Comparison of ENCODE assay signal across 24 cellular contexts in genomic region chr22:46727813-46728364, GRCh38. TPM values are rescaled to one million over a fixed set of nuclear protein-coding genes. Genes with fewer than 3 reads are reported as not detected.
DNase-seq lines count a peak whose midpoint lies in the region; ATAC-seq and TF ChIP-seq lines count a peak whose summit lies in the region.
"Had no signal": no experiment of that assay in that cellular context is flagged by ENCODE, and none has a peak within 500 bp of the region (broad histone marks: within the 10 kb centered on the region; RNA-seq: fewer than 3 reads in every experiment).

No MANE protein-coding gene starts in this region.

- TF ChIP-seq CTCF in right lobe of liver (IDR thresholded peaks at IDR 0.05) (no peak), MCF 10A (IDR thresholded peaks at IDR 0.05; ENCODE audit: unreplicated experiment) (no peak)

- CTCF ChIA-PET in MCF 10A (lab: Yijun Ruan, JAX): interaction anchor here (0.7 to 1.1 kb wide), 2 partner anchors 8 to 16 kb away, joined by 3 read pairs; no protein-coding TSS in a partner anchor

- H3K4me3 Mint-ChIP-seq in stimulated activated naive CD8-positive, alpha-beta T cell treated with anti-CD3 and anti-CD28 coated beads, Interleukin-15, Interleukin-2, amounts not matched to agents 100 ng/mL and 50 ng/mL, for 24 hours: no peak overlapping the region
- peak overlapping the region; percentile 32 for H3K4me3 Mint-ChIP-seq in activated T-helper 17 cell treated with anti-CD3 and anti-CD28 coated beads, Interleukin-2, amount 50 U/mL, for 72 hours
- H3K4me3 Mint-ChIP-seq in MCF 10A (ENCODE audit: unreplicated experiment): no peak overlapping the region
- H3K4me3 Mint-ChIP-seq in activated T-helper 1 cell treated with anti-CD3 and anti-CD28 coated beads, Interleukin-12 subunit alpha, Interleukin-12 subunit beta, Interleukin-2, Interleukin-4 antibody, amounts not matched to agents 30 ng/mL and 10 ng/mL and 1 ng/mL, durations not matched to agents 14 hours and 24 hours and 36 hours: no peak overlapping the region
- H3K4me3 Mint-ChIP-seq: GM23338, T-cell had no signal

- 31% methylated on average over 3 of the region's 19 CpGs for WGBS in right lobe of liver (ENCODE audit: insufficient coverage, low coverage, low lambda C conversion rate, missing lambda C conversion rate)

- TF ChIP-seq POLR2A in right lobe of liver (IDR thresholded peaks at IDR 0.05): peak; percentile 52

- H3K4me1 Mint-ChIP-seq in stimulated activated naive CD8-positive, alpha-beta T cell treated with anti-CD3 and anti-CD28 coated beads, Interleukin-15, Interleukin-2, amounts not matched to agents 100 ng/mL and 50 ng/mL, for 24 hours (ENCODE audit: low read depth): peaks cover 46% of the 10 kb centered on the region
- peaks cover 23% of the 10 kb centered on the region for H3K4me1 Mint-ChIP-seq in activated T-helper 17 cell treated with anti-CD3 and anti-CD28 coated beads, Interleukin-2, amount 50 U/mL, for 72 hours
- peaks cover 8% of the 10 kb centered on the region for H3K4me1 Mint-ChIP-seq in MCF 10A (ENCODE audit: insufficient read depth, unreplicated experiment)
- H3K4me1 Mint-ChIP-seq in activated T-helper 1 cell treated with anti-CD3 and anti-CD28 coated beads, Interleukin-12 subunit alpha, Interleukin-12 subunit beta, Interleukin-2, Interleukin-4 antibody, amounts not matched to agents 30 ng/mL and 10 ng/mL and 1 ng/mL, durations not matched to agents 14 hours and 24 hours and 36 hours (ENCODE audit: low read depth): peaks cover 12% of the 10 kb centered on the region

- H3K4me3 ChIP-seq in right lobe of liver: no peak overlapping the region
- H3K4me3 ChIP-seq: breast epithelium, GM23338, SJCRH30, skin epidermis, thoracic aorta had no signal

- intact Hi-C loops in right lobe of liver (cut with DNase I): no loop called here
- intact Hi-C loops in MCF 10A (cut with micrococcal nuclease): no loop called here
- intact Hi-C loops in activated T-helper 1 cell treated with anti-CD3 and anti-CD28 coated beads, Interleukin-12 subunit alpha, Interleukin-12 subunit beta, Interleukin-2, Interleukin-4 antibody, amounts not matched to agents 30 ng/mL and 10 ng/mL and 1 ng/mL, durations not matched to agents 14 hours and 24 hours and 36 hours (cut with micrococcal nuclease): no loop called here

- H3K36me3 Mint-ChIP-seq in stimulated activated naive CD8-positive, alpha-beta T cell treated with anti-CD3 and anti-CD28 coated beads, Interleukin-15, Interleukin-2, amounts not matched to agents 100 ng/mL and 50 ng/mL, for 24 hours (ENCODE audit: low read depth): peaks cover 28% of the 10 kb centered on the region
- peaks cover 100% of the 10 kb centered on the region for H3K36me3 Mint-ChIP-seq in activated T-helper 17 cell treated with anti-CD3 and anti-CD28 coated beads, Interleukin-2, amount 50 U/mL, for 72 hours (ENCODE audit: low read depth)
- H3K36me3 Mint-ChIP-seq in MCF 10A (ENCODE audit: insufficient read depth, unreplicated experiment): peaks cover 27% of the 10 kb centered on the region
- H3K36me3 Mint-ChIP-seq in activated T-helper 1 cell treated with anti-CD3 and anti-CD28 coated beads, Interleukin-12 subunit alpha, Interleukin-12 subunit beta, Interleukin-2, Interleukin-4 antibody, amounts not matched to agents 30 ng/mL and 10 ng/mL and 1 ng/mL, durations not matched to agents 14 hours and 24 hours and 36 hours (ENCODE audit: low read depth): peaks cover 19% of the 10 kb centered on the region

- H3K36me3 ChIP-seq in right lobe of liver: no peaks in the 10 kb centered on the region
- H3K36me3 ChIP-seq: breast epithelium had no signal

- no peak for DNase-seq in stimulated activated naive CD8-positive, alpha-beta T cell treated with anti-CD3 and anti-CD28 coated beads, Interleukin-15, Interleukin-2, amounts not matched to agents 100 U/mL and 50 U/mL, for 24 hours
- DNase-seq in right lobe of liver (peak in 1 of 3 donors; percentile 47), MCF 10A (ENCODE audit: unreplicated experiment) (no peak), iPS-NIHi11 (ENCODE audit: low spot score) (no peak)
- no peak for DNase-seq in activated T-helper 1 cell treated with anti-CD3 and anti-CD28 coated beads, Interleukin-12 subunit alpha, Interleukin-12 subunit beta, Interleukin-2, Interleukin-4 antibody, amounts not matched to agents 30 ng/mL and 10 ng/mL and 1 ng/mL, durations not matched to agents 14 hours and 24 hours and 36 hours (ENCODE audit: low spot score)
- DNase-seq: activated naive CD4-positive, alpha-beta T cell treated with Interleukin-2 at 50 U/mL for 16 hours; amniotic stem cell; GDM1; Karpas-422; kidney glomerular epithelial cell; NCI-H1694 treated with DMSO at 0.1 percent for 48 hours; NCI-H2171 treated with DMSO at 0.1 percent for 48 hours; NCI-H524; nucleus accumbens; SJCRH30; stimulated activated CD4-positive, alpha-beta T cell treated with anti-CD3 and anti-CD28 coated beads, Interleukin-2, amount 100 ng/mL, for 24 hours; T-cell had no signal

- no peaks in the 10 kb centered on the region for H3K9me3 Mint-ChIP-seq in stimulated activated naive CD8-positive, alpha-beta T cell treated with anti-CD3 and anti-CD28 coated beads, Interleukin-15, Interleukin-2, amounts not matched to agents 100 ng/mL and 50 ng/mL, for 24 hours
- H3K9me3 Mint-ChIP-seq in activated T-helper 17 cell treated with anti-CD3 and anti-CD28 coated beads, Interleukin-2, amount 50 U/mL, for 72 hours: no peaks in the 10 kb centered on the region
- H3K9me3 Mint-ChIP-seq in MCF 10A (ENCODE audit: unreplicated experiment): no peaks in the 10 kb centered on the region
- no peaks in the 10 kb centered on the region for H3K9me3 Mint-ChIP-seq in activated T-helper 1 cell treated with anti-CD3 and anti-CD28 coated beads, Interleukin-12 subunit alpha, Interleukin-12 subunit beta, Interleukin-2, Interleukin-4 antibody, amounts not matched to agents 30 ng/mL and 10 ng/mL and 1 ng/mL, durations not matched to agents 14 hours and 24 hours and 36 hours
- H3K9me3 Mint-ChIP-seq: GM23338, memory B cell, T-cell had no signal

- no peaks in the 10 kb centered on the region for H3K27me3 ChIP-seq in right lobe of liver
- H3K27me3 ChIP-seq: breast epithelium, SJCRH30 had no signal

- no peaks in the 10 kb centered on the region for H3K27me3 Mint-ChIP-seq in stimulated activated naive CD8-positive, alpha-beta T cell treated with anti-CD3 and anti-CD28 coated beads, Interleukin-15, Interleukin-2, amounts not matched to agents 100 ng/mL and 50 ng/mL, for 24 hours
- H3K27me3 Mint-ChIP-seq in activated T-helper 17 cell treated with anti-CD3 and anti-CD28 coated beads, Interleukin-2, amount 50 U/mL, for 72 hours: no peaks in the 10 kb centered on the region
- no peaks in the 10 kb centered on the region for H3K27me3 Mint-ChIP-seq in MCF 10A (ENCODE audit: insufficient read depth, unreplicated experiment)
- no peaks in the 10 kb centered on the region for H3K27me3 Mint-ChIP-seq in activated T-helper 1 cell treated with anti-CD3 and anti-CD28 coated beads, Interleukin-12 subunit alpha, Interleukin-12 subunit beta, Interleukin-2, Interleukin-4 antibody, amounts not matched to agents 30 ng/mL and 10 ng/mL and 1 ng/mL, durations not matched to agents 14 hours and 24 hours and 36 hours (ENCODE audit: insufficient read depth)
- H3K27me3 Mint-ChIP-seq: memory B cell, T-cell had no signal

- peak overlapping the region in 1 of 3 donors; percentile 47 for H3K27ac ChIP-seq in right lobe of liver
- H3K27ac ChIP-seq: breast epithelium, SJCRH30, thoracic aorta had no signal

- BruUV-seq in MCF 10A (replicated peaks; lab: Mats Ljungman, UMichigan): no TSS peak

- POLR2A ChIA-PET in MCF 10A (lab: Yijun Ruan, JAX): interaction anchor here (1.6 kb wide), 1 partner anchor 27 kb away, joined by 5 read pairs; no protein-coding TSS in a partner anchor

- ATAC-seq in stimulated activated naive CD8-positive, alpha-beta T cell treated with anti-CD3 and anti-CD28 coated beads, Interleukin-15, Interleukin-2, amounts not matched to agents 100 U/mL and 50 U/mL, for 24 hours: no peak
- ATAC-seq in activated T-helper 17 cell treated with anti-CD3 and anti-CD28 coated beads, Interleukin-2, amount 50 U/mL, for 72 hours (replicated peaks): peak; percentile 37
- ATAC-seq in right lobe of liver: peak in 1 of 4 donors; percentile 4
- ATAC-seq: GM23338, T-cell had no signal

- H3K4me1 ChIP-seq in right lobe of liver: peaks cover 0 to 72% (median 29%) of the 10 kb centered on the region in 4 donors

- peak overlapping the region; percentile 14 for H3K27ac Mint-ChIP-seq in stimulated activated naive CD8-positive, alpha-beta T cell treated with anti-CD3 and anti-CD28 coated beads, Interleukin-15, Interleukin-2, amounts not matched to agents 100 ng/mL and 50 ng/mL, for 24 hours
- H3K27ac Mint-ChIP-seq in activated T-helper 17 cell treated with anti-CD3 and anti-CD28 coated beads, Interleukin-2, amount 50 U/mL, for 72 hours: peak overlapping the region; percentile 52
- H3K27ac Mint-ChIP-seq in MCF 10A (ENCODE audit: low read depth, unreplicated experiment): no peak overlapping the region
- H3K27ac Mint-ChIP-seq in activated T-helper 1 cell treated with anti-CD3 and anti-CD28 coated beads, Interleukin-12 subunit alpha, Interleukin-12 subunit beta, Interleukin-2, Interleukin-4 antibody, amounts not matched to agents 30 ng/mL and 10 ng/mL and 1 ng/mL, durations not matched to agents 14 hours and 24 hours and 36 hours: no peak overlapping the region
- H3K27ac Mint-ChIP-seq: GM23338, memory B cell, T-cell had no signal

- H3K9me3 ChIP-seq in right lobe of liver: no peaks in the 10 kb centered on the region
- H3K9me3 ChIP-seq: breast epithelium, SJCRH30, thoracic aorta had no signal

RNA-seq across cellular contexts. Expression of gene CERK, which starts 10.2 kb away (rescaled TPM):
- 100 to 1,000 TPM in 1 of 2 donors, 10 to 100 TPM in 1; 90.7 to 124 TPM for total RNA-seq in activated T-helper 17 cell treated with anti-CD3 and anti-CD28 coated beads, Interleukin-2, amount 50 U/mL, for 72 hours
- total RNA-seq in right lobe of liver: 10 to 100 TPM in 5 of 6 experiments, 1 to 10 TPM in 1; 9.6 to 27.5 (median 18.5) TPM
- 11.6 and 20.2 TPM in 2 replicates for total RNA-seq in MCF 10A (2022)
- 69.6 and 76.5 TPM in 2 replicates for total RNA-seq in activated T-helper 1 cell treated with anti-CD3 and anti-CD28 coated beads, Interleukin-12 subunit alpha, Interleukin-12 subunit beta, Interleukin-2, Interleukin-4 antibody, amounts not matched to agents 30 ng/mL and 10 ng/mL and 1 ng/mL, durations not matched to agents 14 hours and 24 hours and 36 hours

RNA-seq across cellular contexts. Expression of gene TBC1D22A, which starts 34.6 kb away (rescaled TPM):
- total RNA-seq in activated T-helper 17 cell treated with anti-CD3 and anti-CD28 coated beads, Interleukin-2, amount 50 U/mL, for 72 hours: 100 to 1,000 TPM in 1 of 2 donors, 10 to 100 TPM in 1; 52.4 to 108 TPM
- total RNA-seq in right lobe of liver (10 to 100 TPM; 10.9 to 18.1 (median 14.0) TPM), MCF 10A (2022) (26.0 and 27.7 TPM in 2 replicates)
- 42.4 and 48.1 TPM in 2 replicates for total RNA-seq in activated T-helper 1 cell treated with anti-CD3 and anti-CD28 coated beads, Interleukin-12 subunit alpha, Interleukin-12 subunit beta, Interleukin-2, Interleukin-4 antibody, amounts not matched to agents 30 ng/mL and 10 ng/mL and 1 ng/mL, durations not matched to agents 14 hours and 24 hours and 36 hours

Comparison
In these comparisons a context has a peak if more than half of its experiments do, and no peak if none do; other contexts are left out.
1. H3K27ac Mint-ChIP-seq: peak in stimulated activated naive CD8-positive, alpha-beta T cell treated with anti-CD3 and anti-CD28 coated beads, Interleukin-15, Interleukin-2, amounts not matched to agents 100 ng/mL and 50 ng/mL, for 24 hours (single experiment) and activated T-helper 17 cell treated with anti-CD3 and anti-CD28 coated beads, Interleukin-2, amount 50 U/mL, for 72 hours (single experiment); none in MCF 10A (single experiment) and activated T-helper 1 cell treated with anti-CD3 and anti-CD28 coated beads, Interleukin-12 subunit alpha, Interleukin-12 subunit beta, Interleukin-2, Interleukin-4 antibody, amounts not matched to agents 30 ng/mL and 10 ng/mL and 1 ng/mL, durations not matched to agents 14 hours and 24 hours and 36 hours (single experiment).